In genomic region chr12:75707983-75708382, GRCh38 we compare ENCODE assay signal across 20 cellular contexts.
A peak's percentile ranks its signal among the peaks of the same experiment; 100 is the strongest.
DNase-seq lines count a peak whose midpoint lies in the region; ATAC-seq and TF ChIP-seq lines count a peak whose summit lies in the region.
"Had no signal": no experiment of that assay in that cellular context is flagged by ENCODE, and none has a peak within 500 bp of the region (broad histone marks: within the 10 kb centered on the region; RNA-seq: fewer than 3 reads in every experiment).

No MANE protein-coding gene starts in this region.

- no peak overlapping the region for H3K9ac ChIP-seq in trophoblast cell (ENCODE audit: low read length)

- intact Hi-C loops in activated T-helper 1 cell treated with anti-CD3 and anti-CD28 coated beads, Interleukin-12 subunit alpha, Interleukin-12 subunit beta, Interleukin-2, Interleukin-4 antibody, amounts not matched to agents 30 ng/mL and 10 ng/mL and 1 ng/mL, durations not matched to agents 14 hours and 24 hours and 36 hours (cut with micrococcal nuclease): no loop called here

- H3K4me2 ChIP-seq in trophoblast cell (ENCODE audit: low read length): no peak overlapping the region
- H3K4me2 ChIP-seq: PC-9 had no signal

- H3K79me2 ChIP-seq in trophoblast cell (ENCODE audit: control insufficient read depth, insufficient read depth, low read length, poor library complexity): no peaks in the 10 kb centered on the region

- H3K4me3 Mint-ChIP-seq in activated T-helper 1 cell treated with anti-CD3 and anti-CD28 coated beads, Interleukin-12 subunit alpha, Interleukin-12 subunit beta, Interleukin-2, Interleukin-4 antibody, amounts not matched to agents 30 ng/mL and 10 ng/mL and 1 ng/mL, durations not matched to agents 14 hours and 24 hours and 36 hours: no peak overlapping the region
- H3K4me3 Mint-ChIP-seq: CD4-positive, alpha-beta T cell; H9 had no signal

- H4K91ac ChIP-seq in trophoblast cell (ENCODE audit: low read depth, low read length): peak overlapping the region; percentile 5

- H2BK5ac ChIP-seq in trophoblast cell (ENCODE audit: low read depth, low read length, poor library complexity): no peak overlapping the region

- ATAC-seq in HG03108 (IDR thresholded peaks at IDR 0.05; ENCODE audit: unreplicated experiment) (no peak), HG02588 (IDR thresholded peaks at IDR 0.05; ENCODE audit: unreplicated experiment) (no peak)

- H2BK12ac ChIP-seq in trophoblast cell (ENCODE audit: low read length): peak overlapping the region; percentile 63

- no peaks in the 10 kb centered on the region for H3K36me3 Mint-ChIP-seq in activated T-helper 1 cell treated with anti-CD3 and anti-CD28 coated beads, Interleukin-12 subunit alpha, Interleukin-12 subunit beta, Interleukin-2, Interleukin-4 antibody, amounts not matched to agents 30 ng/mL and 10 ng/mL and 1 ng/mL, durations not matched to agents 14 hours and 24 hours and 36 hours (ENCODE audit: low read depth)

- no peaks in the 10 kb centered on the region for H3K27me3 ChIP-seq in trophoblast cell (ENCODE audit: insufficient read depth, low read length)
- H3K27me3 ChIP-seq: BE2C, SJSA1 had no signal

- no peak for TF ChIP-seq CTCF in fibroblast of mammary gland (conservative IDR thresholded peaks at IDR 0.05; ENCODE audit: control insufficient read depth, insufficient read depth, low read depth, low read length)

- H3K18ac ChIP-seq in trophoblast cell (ENCODE audit: low read length): no peak overlapping the region

- H3K27ac Mint-ChIP-seq in activated T-helper 1 cell treated with anti-CD3 and anti-CD28 coated beads, Interleukin-12 subunit alpha, Interleukin-12 subunit beta, Interleukin-2, Interleukin-4 antibody, amounts not matched to agents 30 ng/mL and 10 ng/mL and 1 ng/mL, durations not matched to agents 14 hours and 24 hours and 36 hours: no peak overlapping the region
- H3K27ac Mint-ChIP-seq: CD4-positive, alpha-beta T cell; H9 had no signal

- no peak overlapping the region for H3K27ac ChIP-seq in trophoblast cell (ENCODE audit: low read depth, low read length)
- H3K27ac ChIP-seq: 22Rv1, PC-9, SJSA1 had no signal

- peaks cover 2% of the 10 kb centered on the region for H3K79me1 ChIP-seq in trophoblast cell (ENCODE audit: low read length)

- no peak overlapping the region for H4K8ac ChIP-seq in trophoblast cell (ENCODE audit: low read depth, low read length)

- H2BK120ac ChIP-seq in trophoblast cell (ENCODE audit: insufficient read depth, low read length, poor library complexity): no peak overlapping the region

- H3K9me3 Mint-ChIP-seq in activated T-helper 1 cell treated with anti-CD3 and anti-CD28 coated beads, Interleukin-12 subunit alpha, Interleukin-12 subunit beta, Interleukin-2, Interleukin-4 antibody, amounts not matched to agents 30 ng/mL and 10 ng/mL and 1 ng/mL, durations not matched to agents 14 hours and 24 hours and 36 hours: no peaks in the 10 kb centered on the region
- H3K9me3 Mint-ChIP-seq: CD4-positive, alpha-beta T cell; H9 had no signal

- no peak overlapping the region for H3K4ac ChIP-seq in trophoblast cell (ENCODE audit: low read depth, low read length)

- H3K23ac ChIP-seq in trophoblast cell (ENCODE audit: low read length): no peak overlapping the region

- H3K4me1 ChIP-seq in trophoblast cell (ENCODE audit: control insufficient read depth in 1 of 2, insufficient read depth in 2 of 2, low read length in 2 of 2): peaks cover 2 to 5% of the 10 kb centered on the region in 2 experiments

- peaks cover 2% of the 10 kb centered on the region for H3K27me3 Mint-ChIP-seq in activated T-helper 1 cell treated with anti-CD3 and anti-CD28 coated beads, Interleukin-12 subunit alpha, Interleukin-12 subunit beta, Interleukin-2, Interleukin-4 antibody, amounts not matched to agents 30 ng/mL and 10 ng/mL and 1 ng/mL, durations not matched to agents 14 hours and 24 hours and 36 hours (ENCODE audit: insufficient read depth)
- H3K27me3 Mint-ChIP-seq: CD4-positive, alpha-beta T cell had no signal

- DNase-seq in NCI-H2107 treated with DMSO at 0.1 percent for 48 hours (lab: John Stamatoyannopoulos, UW; ENCODE audit: unreplicated experiment): peak; percentile 30
- DNase-seq in NCI-H2107 (lab: John Stamatoyannopoulos, UW): no peak
- DNase-seq in OCI-M1 (lab: John Stamatoyannopoulos, UW): peak; percentile 44
- DNase-seq in fibroblast of mammary gland (ENCODE audit: low read depth): peak; percentile 34
- DNase-seq in trophoblast cell: no peak
- DNase-seq in activated T-helper 1 cell treated with anti-CD3 and anti-CD28 coated beads, Interleukin-12 subunit alpha, Interleukin-12 subunit beta, Interleukin-2, Interleukin-4 antibody, amounts not matched to agents 30 ng/mL and 10 ng/mL and 1 ng/mL, durations not matched to agents 14 hours and 24 hours and 36 hours (ENCODE audit: low spot score): no peak
- DNase-seq: BE2C; CD4-positive, alpha-beta T cell; DMS153; GDM1; H9; KBM-7; NCI-H1694 treated with DMSO at 0.1 percent for 48 hours; NCI-H2227 treated with DMSO at 0.1 percent for 48 hours; NCI-H510A treated with DMSO at 0.1 percent for 48 hours; PC-9 had no signal

- no peak overlapping the region for H3K4me3 ChIP-seq in fibroblast of mammary gland (ENCODE audit: control insufficient read depth, low read depth, low read length)
- no peak overlapping the region for H3K4me3 ChIP-seq in trophoblast cell (ENCODE audit: low read depth, low read length)
- H3K4me3 ChIP-seq: PC-9, SJSA1 had no signal

- H3K4me1 Mint-ChIP-seq in activated T-helper 1 cell treated with anti-CD3 and anti-CD28 coated beads, Interleukin-12 subunit alpha, Interleukin-12 subunit beta, Interleukin-2, Interleukin-4 antibody, amounts not matched to agents 30 ng/mL and 10 ng/mL and 1 ng/mL, durations not matched to agents 14 hours and 24 hours and 36 hours (ENCODE audit: low read depth): no peaks in the 10 kb centered on the region

- WGBS in trophoblast cell (ENCODE audit: extremely low coverage, insufficient coverage, insufficient read length): no CpG with 5 or more reads among the region's 3 CpGs

- H3K9me3 ChIP-seq in trophoblast cell (ENCODE audit: insufficient read depth, low read depth, low read length): no peaks in the 10 kb centered on the region
- H3K9me3 ChIP-seq: BE2C, SJSA1 had no signal

- no peaks in the 10 kb centered on the region for H3K36me3 ChIP-seq in trophoblast cell (ENCODE audit: control insufficient read depth in 1 of 2, insufficient read depth in 2 of 2, low read length in 2 of 2)
- H3K36me3 ChIP-seq: BE2C, SJSA1 had no signal

- no peak overlapping the region for H2AK5ac ChIP-seq in trophoblast cell (ENCODE audit: low read length)

- H4K12ac ChIP-seq in trophoblast cell (ENCODE audit: low read depth, low read length): no peak overlapping the region

- H3K14ac ChIP-seq in trophoblast cell (ENCODE audit: low read length): no peak overlapping the region

- H2AFZ ChIP-seq in trophoblast cell (ENCODE audit: insufficient read depth, low read length, poor library complexity): no peak overlapping the region
- H2AFZ ChIP-seq: PC-9 had no signal

Comparison
In these comparisons a context has a peak if more than half of its experiments do, and no peak if none do; other contexts are left out.
1. DNase-seq: peak in NCI-H2107 treated with DMSO at 0.1 percent for 48 hours (single experiment), OCI-M1 (single experiment) and fibroblast of mammary gland (single experiment); none in NCI-H2107 (single experiment), trophoblast cell (0 of 2) and activated T-helper 1 cell treated with anti-CD3 and anti-CD28 coated beads, Interleukin-12 subunit alpha, Interleukin-12 subunit beta, Interleukin-2, Interleukin-4 antibody, amounts not matched to agents 30 ng/mL and 10 ng/mL and 1 ng/mL, durations not matched to agents 14 hours and 24 hours and 36 hours (single experiment).